Comparison of ENCODE assay signal across 8 cellular contexts in genomic region chr17:82272495-82273326, GRCh38. TPM values are rescaled to one million over a fixed set of nuclear protein-coding genes. Genes with fewer than 3 reads are reported as not detected.
DNase-seq lines count a peak whose midpoint lies in the region; ATAC-seq, FAIRE-seq and TF ChIP-seq lines count a peak whose summit lies in the region.

No MANE protein-coding gene starts in this region.

- BruUV-seq in endothelial cell of umbilical vein (replicated peaks; lab: Mats Ljungman, UMichigan), result no TSS peak

- TF ChIP-seq EP300 in upper lobe of left lung (IDR thresholded peaks at IDR 0.05), result no peak

- peak overlapping the region; percentile 63 to 91 (median 65) for H3K4me3 ChIP-seq in endothelial cell of umbilical vein (replicated peaks in 1 of 3; ENCODE audit: insufficient read depth in 1 of 3, low read depth in 1 of 3, low read length in 3 of 3)
- H3K4me3 ChIP-seq in upper lobe of left lung, result peak overlapping the region; percentile 70 to 100 (median 84)

- no peaks in the 10 kb centered on the region for H3K27me3 ChIP-seq in endothelial cell of umbilical vein (ENCODE audit: control insufficient read depth in 2 of 2, insufficient read depth in 2 of 2, low read length in 2 of 2)
- H3K27me3 ChIP-seq in upper lobe of left lung, result no peaks in the 10 kb centered on the region

- FAIRE-seq in GM18507 (lab: Jason Lieb, UNC) (no peak), endothelial cell of umbilical vein (lab: Jason Lieb, UNC) (peak; percentile 31)

- H3K27ac ChIP-seq in endothelial cell of umbilical vein (ENCODE audit: insufficient read depth, low read depth, low read length), result peak overlapping the region; percentile 92
- H3K27ac ChIP-seq in upper lobe of left lung, result peak overlapping the region; percentile 96 to 100 (median 98)

- H3K36me3 ChIP-seq in endothelial cell of umbilical vein (ENCODE audit: control insufficient read depth in 2 of 2, extremely low read depth in 1 of 2, insufficient read depth in 2 of 2, low read length in 2 of 2) (peaks cover 5 to 22% of the 10 kb centered on the region in 2 experiments), upper lobe of left lung (peaks cover 2 to 38% (median 19%) of the 10 kb centered on the region in 4 donors)

- DNase-seq in GM18507 (ENCODE audit: extremely low spot score, insufficient read length, low read depth) (peak; percentile 46), HuH-7 (ENCODE audit: low spot score) (peak; percentile 65), endothelial cell of umbilical vein (ENCODE audit: low read depth, low spot score) (no peak), myocyte (ENCODE audit: low read depth) (peak; percentile 27), upper lobe of left lung (peak; percentile 77 to 85), cortex of kidney (lab: John Stamatoyannopoulos, UW) (no peak)
- DNase-seq in activated CD4-positive, alpha-beta T cell treated with anti-CD3 and anti-CD28 coated beads, Interleukin-2, amount 50 U/mL, for 4 hours, result peak; percentile 20 to 26

- TF ChIP-seq CTCF in endothelial cell of umbilical vein (IDR thresholded peaks at IDR 0.05; ENCODE audit: extremely low read depth in 1 of 2, insufficient read depth in 1 of 2, low read depth in 1 of 2, low read length in 2 of 2) (no peak), upper lobe of left lung (IDR thresholded peaks at IDR 0.05) (no peak)

- peak overlapping the region; percentile 57 for H3K4me2 ChIP-seq in endothelial cell of umbilical vein (ENCODE audit: insufficient read depth, low read length)

- TF ChIP-seq POLR2A in endothelial cell of umbilical vein (IDR thresholded peaks at IDR 0.05; ENCODE audit: low read depth, low read length), result no peak
- peak in 1 of 4 donors; percentile 17 for TF ChIP-seq POLR2A in upper lobe of left lung (IDR thresholded peaks at IDR 0.05)

- H3K79me2 ChIP-seq in endothelial cell of umbilical vein (ENCODE audit: control insufficient read depth, insufficient read depth, low read length), result peaks cover 55% of the 10 kb centered on the region

- H3K4me1 ChIP-seq in endothelial cell of umbilical vein (ENCODE audit: control insufficient read depth, extremely low read depth, insufficient read depth, low read length) (peaks cover 18% of the 10 kb centered on the region), upper lobe of left lung (peaks cover 53 to 63% (median 61%) of the 10 kb centered on the region in 4 donors)

- dilution Hi-C loops in endothelial cell of umbilical vein (cut with MboI; ENCODE audit: extremely low pct_ligation_motif_present, low sequenced_read_pairs), result no loop called here

- peak overlapping the region; percentile 82 for H3K9ac ChIP-seq in endothelial cell of umbilical vein (replicated peaks; ENCODE audit: extremely low read depth, insufficient read depth, low read length)

- no peak overlapping the region for H2AFZ ChIP-seq in endothelial cell of umbilical vein (ENCODE audit: low read depth, low read length)

- H3K9me1 ChIP-seq in endothelial cell of umbilical vein (replicated peaks; ENCODE audit: control insufficient read depth, extremely low read depth, insufficient read depth, low read length), result no peaks in the 10 kb centered on the region

- intact Hi-C loops in endothelial cell of umbilical vein (cut with micrococcal nuclease), result loop anchor here (2.0 kb wide), 1 partner anchor 20 kb away; no protein-coding TSS in a partner anchor

- WGBS in upper lobe of left lung, 2 donors, result 1 to 2% methylated on average over 15 of the region's 57 CpGs

- ATAC-seq in upper lobe of left lung (ENCODE audit: low FRiP score in 2 of 2), result peak; percentile 49 to 61
- ATAC-seq in GM18517 (IDR thresholded peaks at IDR 0.05; ENCODE audit: unreplicated experiment), result no peak

- no peaks in the 10 kb centered on the region for H4K20me1 ChIP-seq in endothelial cell of umbilical vein (replicated peaks; ENCODE audit: control insufficient read depth, extremely low read depth, insufficient read depth, low read length)

- POLR2A ChIA-PET in endothelial cell of umbilical vein (lab: Charles Lee), result interaction anchor here (1.6 kb wide), 1 partner anchor 24 kb away, joined by 3 read pairs; no protein-coding TSS in a partner anchor

- CTCF ChIA-PET in endothelial cell of umbilical vein (lab: Charles Lee), result interaction anchor here (0.8 to 1.8 kb wide), 4 partner anchors 11 to 183 kb away, joined by 4 to 6 read pairs (median 4); no protein-coding TSS in a partner anchor

- H3K9me3 ChIP-seq in endothelial cell of umbilical vein (replicated peaks; ENCODE audit: control insufficient read depth, insufficient read depth, low read length), result no peaks in the 10 kb centered on the region
- no peaks in the 10 kb centered on the region for H3K9me3 ChIP-seq in upper lobe of left lung

TF ChIP-seq in endothelial cell of umbilical vein, 7 proteins besides CTCF, POLR2A, EP300 and RAD21:
- TF ChIP-seq MYC (IDR thresholded peaks at IDR 0.05; ENCODE audit: low read depth, low read length) (no peak), POLR2AphosphoS5 (IDR thresholded peaks at IDR 0.05; ENCODE audit: insufficient read depth, low read depth, low read length) (peak; percentile 2)

RNA-seq across cellular contexts. Expression of gene CSNK1D, which starts 0.8 kb away (rescaled TPM):
- total RNA-seq in endothelial cell of umbilical vein (143 and 155 TPM in 2 replicates), myocyte (29.0 and 37.1 TPM in 2 replicates), upper lobe of left lung (100 to 1,000 TPM in 4 of 6 donors, 10 to 100 TPM in 2; 80.6 to 228 (median 152) TPM)
- polyA plus RNA-seq in endothelial cell of umbilical vein, result 123 and 127 TPM in 2 replicates
- polyA plus RNA-seq in endothelial cell of umbilical vein (2011; cell fraction: cytosol; rRNA removed), result 137 and 147 TPM in 2 replicates
- 510 and 541 TPM in 2 replicates for polyA plus RNA-seq in endothelial cell of umbilical vein (2011; cell fraction: nucleus; rRNA removed)
- 147 and 161 TPM in 2 replicates for polyA plus RNA-seq in endothelial cell of umbilical vein (2012)
- polyA minus RNA-seq in endothelial cell of umbilical vein, result 108 and 121 TPM in 2 replicates
- 34.4 TPM for polyA minus RNA-seq in endothelial cell of umbilical vein (2011; cell fraction: cytosol; rRNA and poly(A)+ RNA removed)
- polyA minus RNA-seq in endothelial cell of umbilical vein (2011; cell fraction: nucleus; rRNA and poly(A)+ RNA removed), result 96.1 and 97.5 TPM in 2 replicates
- 106 TPM for polyA plus RNA-seq in myocyte (2012)

RNA-seq across cellular contexts. Expression of gene SLC16A3, which starts 43.9 kb away (rescaled TPM):
- total RNA-seq in endothelial cell of umbilical vein, result 171 and 229 TPM in 2 replicates
- polyA plus RNA-seq in endothelial cell of umbilical vein, result 95.9 and 140 TPM in 2 replicates
- 52.1 and 69.8 TPM in 2 replicates for polyA plus RNA-seq in endothelial cell of umbilical vein (2011; cell fraction: cytosol; rRNA removed)
- polyA plus RNA-seq in endothelial cell of umbilical vein (2011; cell fraction: nucleus; rRNA removed), result 40.9 and 41.0 TPM in 2 replicates
- 119 and 153 TPM in 2 replicates for polyA plus RNA-seq in endothelial cell of umbilical vein (2012)
- polyA minus RNA-seq in endothelial cell of umbilical vein, result 98.9 and 118 TPM in 2 replicates
- polyA minus RNA-seq in endothelial cell of umbilical vein (2011; cell fraction: cytosol; rRNA and poly(A)+ RNA removed), result 158 TPM
- 31.0 and 31.5 TPM in 2 replicates for polyA minus RNA-seq in endothelial cell of umbilical vein (2011; cell fraction: nucleus; rRNA and poly(A)+ RNA removed)
- 94.9 and 164 TPM in 2 replicates for total RNA-seq in myocyte
- polyA plus RNA-seq in myocyte (2012), result 261 TPM
- 100 to 1,000 TPM in 3 of 6 donors, 10 to 100 TPM in 3; 33.5 to 134 (median 102) TPM for total RNA-seq in upper lobe of left lung

RNA-seq across cellular contexts. Expression of gene CD7, which starts 44.7 kb away (rescaled TPM):
- total RNA-seq in endothelial cell of umbilical vein, result not detected in 2 replicates
- not detected in 2 replicates for polyA plus RNA-seq in endothelial cell of umbilical vein
- not detected in 2 replicates for polyA plus RNA-seq in endothelial cell of umbilical vein (2011; cell fraction: cytosol; rRNA removed)
- polyA plus RNA-seq in endothelial cell of umbilical vein (2011; cell fraction: nucleus; rRNA removed), result not detected in 2 replicates
- polyA plus RNA-seq in endothelial cell of umbilical vein (2012), result not detected in 2 replicates
- polyA minus RNA-seq in endothelial cell of umbilical vein, result not detected in 2 replicates
- polyA minus RNA-seq in endothelial cell of umbilical vein (2011; cell fraction: cytosol; rRNA and poly(A)+ RNA removed), result not detected
- polyA minus RNA-seq in endothelial cell of umbilical vein (2011; cell fraction: nucleus; rRNA and poly(A)+ RNA removed), result not detected in 2 replicates
- total RNA-seq in myocyte, result 1.4 TPM in 1 of 2 replicates, not detected in the other
- 0.10 TPM for polyA plus RNA-seq in myocyte (2012)
- total RNA-seq in upper lobe of left lung, result 10 to 100 TPM in 1 of 6 donors, 1 to 10 TPM in 5; 5.2 to 24.7 (median 7.6) TPM

Comparison
In these comparisons a context has a peak if more than half of its experiments do, and no peak if none do; other contexts are left out.
1. DNase-seq: peak in GM18507 (single experiment), HuH-7 (single experiment), activated CD4-positive, alpha-beta T cell treated with anti-CD3 and anti-CD28 coated beads, Interleukin-2, amount 50 U/mL, for 4 hours (2 of 2), myocyte (single experiment) and upper lobe of left lung (2 of 2); none in endothelial cell of umbilical vein (single experiment) and cortex of kidney (single experiment).